In genomic region chr1:64966158-64966963, GRCh38 we compare ENCODE assay signal across 8 cellular contexts. TPM values are rescaled to one million over a fixed set of nuclear protein-coding genes. Genes with fewer than 3 reads are reported as not detected.
A peak's percentile ranks its signal among the peaks of the same experiment; 100 is the strongest.
DNase-seq lines count a peak whose midpoint lies in the region; ATAC-seq and TF ChIP-seq lines count a peak whose summit lies in the region.

Gene JAK1, minus strand, starts transcription at chr1:64966549. Its CDS starts 80,285 bp downstream, at chr1:64886264.

- no peak for TF ChIP-seq CTCF in AG09309 (IDR thresholded peaks at IDR 0.05; ENCODE audit: control insufficient read depth, insufficient read depth, low read depth, low read length, missing control alignments)
- no peak for TF ChIP-seq CTCF in kidney epithelial cell (IDR thresholded peaks at IDR 0.05; ENCODE audit: insufficient read depth, low read length, poor library complexity, severe bottlenecking)

- no peaks in the 10 kb centered on the region for H3K27me3 ChIP-seq in kidney epithelial cell (ENCODE audit: control insufficient read depth, insufficient read depth, low read length)

- no peaks in the 10 kb centered on the region for H3K36me3 ChIP-seq in kidney epithelial cell (ENCODE audit: control insufficient read depth, insufficient read depth, low read length)

- DNase-seq in AG09309 (ENCODE audit: low read depth) (no peak), NCI-H2227 (lab: John Stamatoyannopoulos, UW; ENCODE audit: unreplicated experiment) (peak; percentile 92), cerebellar cortex (ENCODE audit: low spot score) (peak; percentile 78), kidney epithelial cell (ENCODE audit: low read depth) (no peak)
- DNase-seq in activated CD4-positive, CD25-positive, alpha-beta regulatory T cell treated with anti-CD3 and anti-CD28 coated beads, Interleukin-2, amount 50 U/mL, for 72 hours: peak; percentile 89
- DNase-seq in stimulated activated CD4-positive, alpha-beta T cell treated with anti-CD3 and anti-CD28 coated beads, Interleukin-15, amount 100 ng/mL, for 24 hours: peak; percentile 93

- ATAC-seq in GM18907 (IDR thresholded peaks at IDR 0.05; ENCODE audit: unreplicated experiment) (peak; percentile 83), HG03135 (IDR thresholded peaks at IDR 0.05; ENCODE audit: unreplicated experiment) (peak; percentile 74)

- H3K4me3 ChIP-seq in AG09309 (ENCODE audit: control insufficient read depth, low read depth, low read length) (peak within 1 kb of the TSS; percentile 91), kidney epithelial cell (ENCODE audit: low read depth, low read length) (peak within 1 kb of the TSS; percentile 59)

RNA-seq across cellular contexts. Expression of gene JAK1, which starts in this region (rescaled TPM):
- total RNA-seq in kidney epithelial cell: 138 and 156 TPM in 2 replicates

Comparison
In these comparisons a context has a peak if more than half of its experiments do, and no peak if none do; other contexts are left out.
1. DNase-seq: peak in NCI-H2227 (single experiment), activated CD4-positive, CD25-positive, alpha-beta regulatory T cell treated with anti-CD3 and anti-CD28 coated beads, Interleukin-2, amount 50 U/mL, for 72 hours (single experiment), cerebellar cortex (single experiment) and stimulated activated CD4-positive, alpha-beta T cell treated with anti-CD3 and anti-CD28 coated beads, Interleukin-15, amount 100 ng/mL, for 24 hours (single experiment); none in AG09309 (single experiment) and kidney epithelial cell (single experiment).